Comparison of ENCODE assay signal across 20 cellular contexts in genomic region chr5:176425138-176425537, GRCh38. TPM values are rescaled to one million over a fixed set of nuclear protein-coding genes. Genes with fewer than 3 reads are reported as not detected.
DNase-seq lines count a peak whose midpoint lies in the region; ATAC-seq, FAIRE-seq and TF ChIP-seq lines count a peak whose summit lies in the region.
"Had no signal": no experiment of that assay in that cellular context is flagged by ENCODE, and none has a peak within 500 bp of the region (broad histone marks: within the 10 kb centered on the region; RNA-seq: fewer than 3 reads in every experiment).

No MANE protein-coding gene starts in this region.

- intact Hi-C loops in mammary epithelial cell (cut with micrococcal nuclease) (no loop called here), MCF 10A (cut with micrococcal nuclease) (no loop called here), left colon (cut with DNase I, micrococcal nuclease) (no loop called here)

- H3K4me2 ChIP-seq in mammary epithelial cell (ENCODE audit: insufficient read depth, low read depth, low read length): no peak overlapping the region
- H3K4me2 ChIP-seq: BLaER1 had no signal

- no peaks in the 10 kb centered on the region for H4K20me1 ChIP-seq in mammary epithelial cell (ENCODE audit: insufficient read depth, low read length)
- H4K20me1 ChIP-seq: BLaER1 had no signal

- H3K9me3 ChIP-seq in mammary epithelial cell (replicated peaks; ENCODE audit: insufficient read depth, low read length): no peaks in the 10 kb centered on the region

- H3K4me1 Mint-ChIP-seq in MCF 10A (ENCODE audit: insufficient read depth, unreplicated experiment): peaks cover 11% of the 10 kb centered on the region
- peaks cover 1% of the 10 kb centered on the region for H3K4me1 Mint-ChIP-seq in T-helper 2 cell treated with Interferon-gamma antibody and Interleukin-4, amounts not matched to agents 5 μg/mL and 100 μg/mL, for 36 hours (ENCODE audit: low read depth)

- H3K4me3 ChIP-seq in mammary epithelial cell (replicated peaks in 1 of 3; ENCODE audit: insufficient read depth in 1 of 3, low read depth in 2 of 3, low read length in 3 of 3) (no peak overlapping the region), choroid plexus epithelial cell (ENCODE audit: low read depth, low read length) (no peak overlapping the region)
- H3K4me3 ChIP-seq: BLaER1, GM12878, HAP-1 had no signal

- in situ Hi-C loops in mammary epithelial cell (cut with MboI; ENCODE audit: low sequenced_read_pairs in 2 of 2): no loop called here

- TF ChIP-seq CTCF in mammary epithelial cell (conservative IDR thresholded peaks at IDR 0.05 in 1 of 2, IDR thresholded peaks at IDR 0.05 in 1 of 2; ENCODE audit: extremely low read depth in 1 of 2, insufficient read depth in 1 of 2, low read depth in 1 of 2, low read length in 2 of 2): no peak
- TF ChIP-seq CTCF in MCF 10A (IDR thresholded peaks at IDR 0.05; ENCODE audit: unreplicated experiment): no peak
- TF ChIP-seq CTCF in choroid plexus epithelial cell (conservative IDR thresholded peaks at IDR 0.05; ENCODE audit: low read depth, low read length): no peak

- no peaks in the 10 kb centered on the region for H3K27me3 ChIP-seq in mammary epithelial cell (ENCODE audit: insufficient read depth, low read length)
- H3K27me3 ChIP-seq: BLaER1 had no signal

- no peaks in the 10 kb centered on the region for H3K36me3 ChIP-seq in mammary epithelial cell (ENCODE audit: insufficient read depth, low read length)
- H3K36me3 ChIP-seq: BLaER1, HAP-1 had no signal

- H3K4me3 Mint-ChIP-seq in MCF 10A (ENCODE audit: unreplicated experiment): no peak overlapping the region
- no peak overlapping the region for H3K4me3 Mint-ChIP-seq in T-helper 2 cell treated with Interferon-gamma antibody and Interleukin-4, amounts not matched to agents 5 μg/mL and 100 μg/mL, for 36 hours

- DNase-seq in mammary epithelial cell: peak; percentile 67
- no peak for DNase-seq in MCF 10A (ENCODE audit: unreplicated experiment)
- DNase-seq in choroid plexus epithelial cell (ENCODE audit: low read depth): peak; percentile 61
- DNase-seq in left colon: no peak
- no peak for DNase-seq in activated naive CD4-positive, alpha-beta T cell (lab: John Stamatoyannopoulos, UW)
- no peak for DNase-seq in GM12892 (ENCODE audit: insufficient read length)
- DNase-seq in dermis blood vessel endothelial cell: no peak
- no peak for DNase-seq in T-helper 2 cell treated with Interferon-gamma antibody and Interleukin-4, amounts not matched to agents 5 μg/mL and 100 μg/mL, for 36 hours (ENCODE audit: low spot score)
- DNase-seq: DMS53; Kasumi-1; MV-4-11; NCI-H1417 treated with DMSO at 0.1 percent for 48 hours; NCI-H2081; NCI-H345; NCI-H526 treated with DMSO at 0.1 percent for 48 hours; NK-92 treated with Interleukin-12 subunit alpha and Interleukin-12 subunit beta, amount 100 ng/mL, for 24 hours had no signal

- H3K27ac ChIP-seq in mammary epithelial cell (ENCODE audit: insufficient read depth, low read depth, low read length): no peak overlapping the region
- H3K27ac ChIP-seq: 22Rv1, BLaER1 had no signal

- no peak overlapping the region for H3K27ac Mint-ChIP-seq in MCF 10A (ENCODE audit: low read depth, unreplicated experiment)
- no peak overlapping the region for H3K27ac Mint-ChIP-seq in T-helper 2 cell treated with Interferon-gamma antibody and Interleukin-4, amounts not matched to agents 5 μg/mL and 100 μg/mL, for 36 hours

- no peaks in the 10 kb centered on the region for H3K36me3 Mint-ChIP-seq in MCF 10A (ENCODE audit: insufficient read depth, unreplicated experiment)
- no peaks in the 10 kb centered on the region for H3K36me3 Mint-ChIP-seq in T-helper 2 cell treated with Interferon-gamma antibody and Interleukin-4, amounts not matched to agents 5 μg/mL and 100 μg/mL, for 36 hours (ENCODE audit: low read depth)

- POLR2A ChIA-PET in MCF 10A (lab: Yijun Ruan, JAX): interaction anchor here (2.9 kb wide), 1 partner anchor 23 kb away, joined by 16 read pairs; the partner anchor contains the start of gene FAF2

- peak; percentile 71 for ATAC-seq in left colon
- ATAC-seq: GM12878 had no signal

- WGBS in mammary epithelial cell (ENCODE audit: low coverage, missing lambda C conversion rate): no CpG with 5 or more reads among the region's 1 CpG

- BruUV-seq in mammary epithelial cell (replicated peaks; lab: Mats Ljungman, UMichigan) (no TSS peak), MCF 10A (replicated peaks; lab: Mats Ljungman, UMichigan) (no TSS peak)

- H3K27me3 Mint-ChIP-seq in MCF 10A (ENCODE audit: insufficient read depth, unreplicated experiment): no peaks in the 10 kb centered on the region
- H3K27me3 Mint-ChIP-seq in T-helper 2 cell treated with Interferon-gamma antibody and Interleukin-4, amounts not matched to agents 5 μg/mL and 100 μg/mL, for 36 hours (ENCODE audit: low read depth): peaks cover 28% of the 10 kb centered on the region

- no peak overlapping the region for H2AFZ ChIP-seq in mammary epithelial cell (ENCODE audit: low read depth, low read length)

- H3K9ac ChIP-seq in mammary epithelial cell (ENCODE audit: insufficient read depth, low read length): no peak overlapping the region
- H3K9ac ChIP-seq: BLaER1 had no signal

- dilution Hi-C loops in mammary epithelial cell (cut with HindIII; ENCODE audit: low sequenced_read_pairs): no loop called here

- CTCF ChIA-PET in mammary epithelial cell (lab: Charles Lee; ENCODE audit: low non-redundant PET): no interaction called here
- CTCF ChIA-PET in MCF 10A (lab: Yijun Ruan, JAX): interaction anchor here (0.7 to 1.7 kb wide), 3 partner anchors 8 to 695 kb away, joined by 3 to 4 read pairs (median 3); no protein-coding TSS in a partner anchor

- H3K4me1 ChIP-seq in mammary epithelial cell (ENCODE audit: insufficient read depth, low read length): no peaks in the 10 kb centered on the region

- no peak for TF ChIP-seq POLR2A in GM12892 (IDR thresholded peaks at IDR 0.05; ENCODE audit: low read depth, low read length)

- H3K79me2 ChIP-seq in mammary epithelial cell (ENCODE audit: insufficient read depth, low read length): no peaks in the 10 kb centered on the region

- no peak for FAIRE-seq in GM12892 (lab: Jason Lieb, UNC)
- FAIRE-seq: GM12878 had no signal

- H3K9me3 Mint-ChIP-seq in MCF 10A (ENCODE audit: unreplicated experiment): peaks cover 7% of the 10 kb centered on the region
- H3K9me3 Mint-ChIP-seq in T-helper 2 cell treated with Interferon-gamma antibody and Interleukin-4, amounts not matched to agents 5 μg/mL and 100 μg/mL, for 36 hours: peaks cover 6% of the 10 kb centered on the region

RNA-seq across cellular contexts. Expression of gene CLTB, which starts 8.8 kb away (rescaled TPM):
- total RNA-seq in mammary epithelial cell (100 to 1,000 TPM; 166 to 323 TPM), MCF 10A (2022) (333 and 339 TPM in 2 replicates), left colon (100 to 1,000 TPM; 279 to 282 TPM), dermis blood vessel endothelial cell (107 and 163 TPM in 2 replicates)
- 332 TPM for polyA plus RNA-seq in mammary epithelial cell
- polyA minus RNA-seq in mammary epithelial cell: 114 TPM
- 29.6 TPM for polyA plus RNA-seq in GM12892 (2012; ENCODE audit: missing spikeins)

RNA-seq across cellular contexts. Expression of gene FAF2, which starts 23.0 kb away (rescaled TPM):
- total RNA-seq in mammary epithelial cell (10 to 100 TPM; 48.5 to 58.8 TPM), MCF 10A (2022) (78.3 and 97.2 TPM in 2 replicates), left colon (10 to 100 TPM; 32.6 to 39.1 TPM), dermis blood vessel endothelial cell (48.3 and 50.2 TPM in 2 replicates)
- polyA plus RNA-seq in mammary epithelial cell: 34.9 TPM
- 51.6 TPM for polyA minus RNA-seq in mammary epithelial cell
- polyA plus RNA-seq in GM12892 (2012; ENCODE audit: missing spikeins): 18.2 TPM

RNA-seq across cellular contexts. Expression of gene HIGD2A, which starts 36.6 kb away (rescaled TPM):
- 10 to 100 TPM; 30.3 to 93.0 TPM for total RNA-seq in mammary epithelial cell
- 141 TPM for polyA plus RNA-seq in mammary epithelial cell
- 111 TPM for polyA minus RNA-seq in mammary epithelial cell
- 167 and 196 TPM in 2 replicates for total RNA-seq in MCF 10A (2022)
- 100 to 1,000 TPM; 194 to 226 TPM for total RNA-seq in left colon
- polyA plus RNA-seq in GM12892 (2012; ENCODE audit: missing spikeins): 130 TPM
- total RNA-seq in dermis blood vessel endothelial cell: 27.9 and 47.3 TPM in 2 replicates

RNA-seq across cellular contexts. Expression of gene NOP16, which starts 36.7 kb away (rescaled TPM):
- total RNA-seq in mammary epithelial cell: 10 to 100 TPM in 1 of 2 donors, 1 to 10 TPM in 1; 8.7 to 61.4 TPM
- polyA plus RNA-seq in mammary epithelial cell: 103 TPM
- polyA minus RNA-seq in mammary epithelial cell: 22.5 TPM
- total RNA-seq in MCF 10A (2022): 90.9 and 134 TPM in 2 replicates
- 10 to 100 TPM; 15.9 to 24.9 TPM for total RNA-seq in left colon
- polyA plus RNA-seq in GM12892 (2012; ENCODE audit: missing spikeins): 73.3 TPM
- 9.8 and 14.1 TPM in 2 replicates for total RNA-seq in dermis blood vessel endothelial cell

RNA-seq across cellular contexts. Expression of gene ARL10, which starts 59.9 kb away (rescaled TPM):
- total RNA-seq in mammary epithelial cell: 10 to 100 TPM in 1 of 2 donors, under 1 TPM in 1; 0.56 to 10.7 TPM
- polyA plus RNA-seq in mammary epithelial cell: 1.8 TPM
- 2.8 TPM for polyA minus RNA-seq in mammary epithelial cell
- total RNA-seq in MCF 10A (2022): 1.1 and 1.3 TPM in 2 replicates
- total RNA-seq in left colon: 1 to 10 TPM; 1.0 to 1.8 TPM
- polyA plus RNA-seq in GM12892 (2012; ENCODE audit: missing spikeins): 5.7 TPM
- 14.7 and 15.0 TPM in 2 replicates for total RNA-seq in dermis blood vessel endothelial cell

Comparison
In these comparisons a context has a peak if more than half of its experiments do, and no peak if none do; other contexts are left out.
1. DNase-seq: peak in mammary epithelial cell (single experiment) and choroid plexus epithelial cell (single experiment); none in MCF 10A (single experiment), left colon (0 of 2), activated naive CD4-positive, alpha-beta T cell (0 of 4), GM12892 (single experiment), dermis blood vessel endothelial cell (single experiment) and T-helper 2 cell treated with Interferon-gamma antibody and Interleukin-4, amounts not matched to agents 5 μg/mL and 100 μg/mL, for 36 hours (single experiment).